In genomic region chr1:54225378-54225777, GRCh38 we compare ENCODE assay signal across 28 cellular contexts. TPM values are rescaled to one million over a fixed set of nuclear protein-coding genes. Genes with fewer than 3 reads are reported as not detected.
DNase-seq lines count a peak whose midpoint lies in the region; ATAC-seq, FAIRE-seq and TF ChIP-seq lines count a peak whose summit lies in the region.
"Had no signal": no experiment of that assay in that cellular context is flagged by ENCODE, and none has a peak within 500 bp of the region (broad histone marks: within the 10 kb centered on the region; RNA-seq: fewer than 3 reads in every experiment).

No MANE protein-coding gene starts in this region.

- H3K9me3 ChIP-seq in endothelial cell of umbilical vein (replicated peaks; ENCODE audit: control insufficient read depth, insufficient read depth, low read length) (no peaks in the 10 kb centered on the region), PC-9 (ENCODE audit: insufficient read depth, low read depth) (no peaks in the 10 kb centered on the region)
- H3K9me3 ChIP-seq: ascending aorta, tibial nerve had no signal

- peaks cover 36% of the 10 kb centered on the region for H3K36me3 Mint-ChIP-seq in activated CD8-positive, alpha-beta T cell treated with anti-CD3 and anti-CD28 coated beads, Interleukin-2, amount 10 ng/mL, durations not matched to agents 7 days and 5 days (ENCODE audit: low read depth)
- peaks cover 6% of the 10 kb centered on the region for H3K36me3 Mint-ChIP-seq in activated CD8-positive, alpha-beta T cell treated with anti-CD3 and anti-CD28 coated beads for 36 hours (ENCODE audit: low read depth)
- H3K36me3 Mint-ChIP-seq in GM23338 (ENCODE audit: low read depth) (peaks cover 17% of the 10 kb centered on the region), osteocyte (ENCODE audit: unreplicated experiment) (peaks cover 2% of the 10 kb centered on the region)
- H3K36me3 Mint-ChIP-seq: naive B cell had no signal

- H3K79me2 ChIP-seq in GM23338 (replicated peaks; ENCODE audit: insufficient read depth), result no peaks in the 10 kb centered on the region
- no peaks in the 10 kb centered on the region for H3K79me2 ChIP-seq in endothelial cell of umbilical vein (ENCODE audit: control insufficient read depth, insufficient read depth, low read length)
- no peaks in the 10 kb centered on the region for H3K79me2 ChIP-seq in PC-9 (ENCODE audit: low read depth)
- H3K79me2 ChIP-seq: parathyroid adenoma had no signal

- no peak for ATAC-seq in activated CD8-positive, alpha-beta T cell treated with anti-CD3 and anti-CD28 coated beads, Interleukin-2, amount 10 ng/mL, durations not matched to agents 7 days and 5 days
- ATAC-seq in activated CD8-positive, alpha-beta T cell treated with anti-CD3 and anti-CD28 coated beads for 36 hours, result no peak
- ATAC-seq in GM23338, result no peak
- ATAC-seq: right cardiac atrium had no signal

- H3K36me3 ChIP-seq in GM23338 (ENCODE audit: insufficient read depth) (no peaks in the 10 kb centered on the region), endothelial cell of umbilical vein (ENCODE audit: control insufficient read depth in 2 of 2, extremely low read depth in 1 of 2, insufficient read depth in 2 of 2, low read length in 2 of 2) (peaks cover 3 to 11% of the 10 kb centered on the region in 2 experiments), PC-9 (ENCODE audit: low read depth) (no peaks in the 10 kb centered on the region)

- H3K9me2 ChIP-seq in GM23338 (ENCODE audit: insufficient read depth), result no peaks in the 10 kb centered on the region
- no peaks in the 10 kb centered on the region for H3K9me2 ChIP-seq in PC-9 (ENCODE audit: insufficient read depth)

- no peaks in the 10 kb centered on the region; the same call in 1 of the 2 replicates for H3K4me1 ChIP-seq in GM23338 (ENCODE audit: insufficient read depth)
- H3K4me1 ChIP-seq in endothelial cell of umbilical vein (ENCODE audit: control insufficient read depth, extremely low read depth, insufficient read depth, low read length), result no peaks in the 10 kb centered on the region
- H3K4me1 ChIP-seq in PC-9 (replicated peaks; ENCODE audit: insufficient read depth), result 0 out of 2 replicates have a peak, but pooled peaks cover 5% of the 10 kb centered on the region

- H4K20me1 ChIP-seq in GM23338 (replicated peaks; ENCODE audit: insufficient read depth) (peaks cover 5% of the 10 kb centered on the region; the same call in 1 of the 2 replicates), endothelial cell of umbilical vein (replicated peaks; ENCODE audit: control insufficient read depth, extremely low read depth, insufficient read depth, low read length) (no peaks in the 10 kb centered on the region), PC-9 (ENCODE audit: insufficient read depth) (no peaks in the 10 kb centered on the region)

- H2AFZ ChIP-seq in GM23338 (no peak overlapping the region), endothelial cell of umbilical vein (ENCODE audit: low read depth, low read length) (no peak overlapping the region), PC-9 (no peak overlapping the region)
- H2AFZ ChIP-seq: parathyroid adenoma had no signal

- H3K4me3 Mint-ChIP-seq in activated CD8-positive, alpha-beta T cell treated with anti-CD3 and anti-CD28 coated beads, Interleukin-2, amount 10 ng/mL, durations not matched to agents 7 days and 5 days, result no peak overlapping the region
- H3K4me3 Mint-ChIP-seq in activated CD8-positive, alpha-beta T cell treated with anti-CD3 and anti-CD28 coated beads for 36 hours, result no peak overlapping the region
- H3K4me3 Mint-ChIP-seq in GM23338, result no peak overlapping the region
- H3K4me3 Mint-ChIP-seq in osteocyte (ENCODE audit: unreplicated experiment), result no peak overlapping the region
- H3K4me3 Mint-ChIP-seq: activated naive CD4-positive, alpha-beta T cell treated with anti-CD3 and anti-CD28 coated beads, Interleukin-2, amount 50 U/mL, for 24 hours; B cell; naive B cell had no signal

- H3K27ac Mint-ChIP-seq in activated CD8-positive, alpha-beta T cell treated with anti-CD3 and anti-CD28 coated beads, Interleukin-2, amount 10 ng/mL, durations not matched to agents 7 days and 5 days, result peak overlapping the region; percentile 2
- H3K27ac Mint-ChIP-seq in activated CD8-positive, alpha-beta T cell treated with anti-CD3 and anti-CD28 coated beads for 36 hours, result no peak overlapping the region
- H3K27ac Mint-ChIP-seq in GM23338 (peak overlapping the region; percentile 41; the same call in 1 of the 2 replicates), osteocyte (ENCODE audit: unreplicated experiment) (peak overlapping the region; percentile 56)
- H3K27ac Mint-ChIP-seq: activated naive CD4-positive, alpha-beta T cell treated with anti-CD3 and anti-CD28 coated beads, Interleukin-2, amount 50 U/mL, for 24 hours; B cell had no signal

- H3K27ac ChIP-seq in GM23338 (ENCODE audit: low read depth), result no peak overlapping the region
- no peak overlapping the region for H3K27ac ChIP-seq in endothelial cell of umbilical vein (ENCODE audit: insufficient read depth, low read depth, low read length)
- no peak overlapping the region for H3K27ac ChIP-seq in PC-9
- H3K27ac ChIP-seq: ascending aorta, parathyroid adenoma, RWPE1 had no signal

- CTCF ChIA-PET in activated CD8-positive, alpha-beta T cell treated with anti-CD3 and anti-CD28 coated beads, Interleukin-2, amount 10 ng/mL, durations not matched to agents 7 days and 5 days (lab: Charles Lee), result no interaction called here
- CTCF ChIA-PET in activated CD8-positive, alpha-beta T cell treated with anti-CD3 and anti-CD28 coated beads for 36 hours (lab: Charles Lee), result no interaction called here
- CTCF ChIA-PET in endothelial cell of umbilical vein (lab: Charles Lee) (no interaction called here), PC-9 (lab: Charles Lee) (no interaction called here)

- no peak for FAIRE-seq in endothelial cell of umbilical vein (lab: Jason Lieb, UNC)

- no peak overlapping the region for H3K9ac ChIP-seq in endothelial cell of umbilical vein (replicated peaks; ENCODE audit: extremely low read depth, insufficient read depth, low read length)
- H3K9ac ChIP-seq: parathyroid adenoma had no signal

- H3K9me1 ChIP-seq in endothelial cell of umbilical vein (replicated peaks; ENCODE audit: control insufficient read depth, extremely low read depth, insufficient read depth, low read length), result no peaks in the 10 kb centered on the region

- TF ChIP-seq POLR2A in endothelial cell of umbilical vein (IDR thresholded peaks at IDR 0.05; ENCODE audit: low read depth, low read length), result no peak

- TSS peak; percentile 51 for BruUV-seq in endothelial cell of umbilical vein (replicated peaks; lab: Mats Ljungman, UMichigan)
- BruUV-seq in PC-9 (replicated peaks; lab: Mats Ljungman, UMichigan), result no TSS peak

- no peaks in the 10 kb centered on the region for H3K27me3 ChIP-seq in GM23338 (ENCODE audit: insufficient read depth)
- no peaks in the 10 kb centered on the region for H3K27me3 ChIP-seq in endothelial cell of umbilical vein (ENCODE audit: control insufficient read depth in 2 of 2, insufficient read depth in 2 of 2, low read length in 2 of 2)
- no peaks in the 10 kb centered on the region for H3K27me3 ChIP-seq in PC-9 (ENCODE audit: insufficient read depth, low read depth)
- H3K27me3 ChIP-seq: ascending aorta, dorsolateral prefrontal cortex, tibial nerve had no signal

- intact Hi-C loops in activated CD8-positive, alpha-beta T cell treated with anti-CD3 and anti-CD28 coated beads for 36 hours (cut with micrococcal nuclease), result no loop called here
- intact Hi-C loops in endothelial cell of umbilical vein (cut with micrococcal nuclease) (no loop called here), PC-9 (cut with micrococcal nuclease; ENCODE audit: unreplicated experiment) (loop anchor here (5.0 kb wide), 1 partner anchor 262 kb away; no protein-coding TSS in a partner anchor)

- POLR2A ChIA-PET in activated CD8-positive, alpha-beta T cell treated with anti-CD3 and anti-CD28 coated beads, Interleukin-2, amount 10 ng/mL, durations not matched to agents 7 days and 5 days (lab: Charles Lee), result no interaction called here
- POLR2A ChIA-PET in activated CD8-positive, alpha-beta T cell treated with anti-CD3 and anti-CD28 coated beads for 36 hours (lab: Charles Lee), result no interaction called here
- POLR2A ChIA-PET in endothelial cell of umbilical vein (lab: Charles Lee) (no interaction called here), PC-9 (lab: Charles Lee; ENCODE audit: unreplicated experiment) (no interaction called here)

- H3K4me2 ChIP-seq in GM23338 (no peak overlapping the region), endothelial cell of umbilical vein (ENCODE audit: insufficient read depth, low read length) (no peak overlapping the region), PC-9 (no peak overlapping the region)

- H3K4me1 Mint-ChIP-seq in activated CD8-positive, alpha-beta T cell treated with anti-CD3 and anti-CD28 coated beads, Interleukin-2, amount 10 ng/mL, durations not matched to agents 7 days and 5 days (ENCODE audit: low read depth), result peaks cover 24% of the 10 kb centered on the region
- H3K4me1 Mint-ChIP-seq in activated CD8-positive, alpha-beta T cell treated with anti-CD3 and anti-CD28 coated beads for 36 hours (ENCODE audit: low read depth), result peaks cover 20% of the 10 kb centered on the region
- H3K4me1 Mint-ChIP-seq in GM23338 (peaks cover 45% of the 10 kb centered on the region), osteocyte (ENCODE audit: unreplicated experiment) (peaks cover 40% of the 10 kb centered on the region)
- H3K4me1 Mint-ChIP-seq: B cell had no signal

- TF ChIP-seq CTCF in activated CD8-positive, alpha-beta T cell treated with anti-CD3 and anti-CD28 coated beads for 36 hours (IDR thresholded peaks at IDR 0.05), result no peak
- TF ChIP-seq CTCF in GM23338 (conservative IDR thresholded peaks at IDR 0.05; ENCODE audit: low read depth in 2 of 2), result no peak
- no peak for TF ChIP-seq CTCF in endothelial cell of umbilical vein (IDR thresholded peaks at IDR 0.05; ENCODE audit: extremely low read depth in 1 of 2, insufficient read depth in 1 of 2, low read depth in 1 of 2, low read length in 2 of 2)
- TF ChIP-seq CTCF in osteocyte (IDR thresholded peaks at IDR 0.05), result no peak
- TF ChIP-seq CTCF in PC-9 (conservative IDR thresholded peaks at IDR 0.05), result no peak

- H3K9me3 Mint-ChIP-seq in activated CD8-positive, alpha-beta T cell treated with anti-CD3 and anti-CD28 coated beads, Interleukin-2, amount 10 ng/mL, durations not matched to agents 7 days and 5 days (ENCODE audit: insufficient read depth), result no peaks in the 10 kb centered on the region
- H3K9me3 Mint-ChIP-seq in activated CD8-positive, alpha-beta T cell treated with anti-CD3 and anti-CD28 coated beads for 36 hours, result no peaks in the 10 kb centered on the region
- H3K9me3 Mint-ChIP-seq in GM23338 (no peaks in the 10 kb centered on the region), osteocyte (ENCODE audit: unreplicated experiment) (no peaks in the 10 kb centered on the region)
- H3K9me3 Mint-ChIP-seq: activated naive CD4-positive, alpha-beta T cell treated with anti-CD3 and anti-CD28 coated beads, Interleukin-2, amount 50 U/mL, for 24 hours; naive B cell had no signal

- dilution Hi-C loops in endothelial cell of umbilical vein (cut with MboI; ENCODE audit: extremely low pct_ligation_motif_present, low sequenced_read_pairs), result no loop called here

- DNase-seq in activated CD8-positive, alpha-beta T cell treated with anti-CD3 and anti-CD28 coated beads, Interleukin-2, amount 10 ng/mL, durations not matched to agents 7 days and 5 days, result no peak
- DNase-seq in activated CD8-positive, alpha-beta T cell treated with anti-CD3 and anti-CD28 coated beads for 36 hours, result no peak
- DNase-seq in GM23338 (ENCODE audit: low spot score), result no peak
- no peak for DNase-seq in endothelial cell of umbilical vein (ENCODE audit: low read depth, low spot score)
- DNase-seq in osteocyte (ENCODE audit: extremely low spot score, unreplicated experiment), result no peak
- no peak for DNase-seq in CD1c-positive myeloid dendritic cell (ENCODE audit: extremely low spot score)
- DNase-seq in cerebellum (ENCODE audit: low spot score), result no peak
- no peak for DNase-seq in PC-9
- DNase-seq: activated CD4-positive, CD25-positive, alpha-beta regulatory T cell; central memory CD4-positive, alpha-beta T cell; COR-L47; DND-41; dorsolateral prefrontal cortex; H7; IMR-90; islet precursor cell; naive B cell; NCI-H1694; NCI-H446 treated with DMSO at 0.1 percent for 48 hours; NCI-H82; stimulated activated CD4-positive, alpha-beta T cell treated with anti-CD3 and anti-CD28 coated beads, Interleukin-2, amount 100 ng/mL, for 24 hours had no signal

- H3F3A ChIP-seq in GM23338 (replicated peaks; ENCODE audit: low read depth), result no peaks in the 10 kb centered on the region
- H3F3A ChIP-seq in PC-9 (ENCODE audit: insufficient read depth, low read depth), result no peaks in the 10 kb centered on the region

- H3K27me3 Mint-ChIP-seq in activated CD8-positive, alpha-beta T cell treated with anti-CD3 and anti-CD28 coated beads, Interleukin-2, amount 10 ng/mL, durations not matched to agents 7 days and 5 days (ENCODE audit: low read depth), result no peaks in the 10 kb centered on the region
- no peaks in the 10 kb centered on the region for H3K27me3 Mint-ChIP-seq in activated CD8-positive, alpha-beta T cell treated with anti-CD3 and anti-CD28 coated beads for 36 hours
- H3K27me3 Mint-ChIP-seq in GM23338 (ENCODE audit: insufficient read depth, low read depth, poor library complexity) (peaks cover 28% of the 10 kb centered on the region), osteocyte (ENCODE audit: unreplicated experiment) (no peaks in the 10 kb centered on the region)
- H3K27me3 Mint-ChIP-seq: activated naive CD4-positive, alpha-beta T cell treated with anti-CD3 and anti-CD28 coated beads, Interleukin-2, amount 50 U/mL, for 24 hours; B cell; naive B cell had no signal

- H3K4me3 ChIP-seq in GM23338 (no peak overlapping the region), endothelial cell of umbilical vein (replicated peaks in 1 of 3; ENCODE audit: insufficient read depth in 1 of 3, low read depth in 1 of 3, low read length in 3 of 3) (no peak overlapping the region), PC-9 (no peak overlapping the region)
- H3K4me3 ChIP-seq: ascending aorta, dorsolateral prefrontal cortex, tibial nerve had no signal

RNA-seq across cellular contexts. Expression of gene MRPL37, which starts 25.4 kb away (rescaled TPM):
- 100 to 1,000 TPM; 115 TPM for total RNA-seq in activated CD8-positive, alpha-beta T cell treated with anti-CD3 and anti-CD28 coated beads, Interleukin-2, amount 10 ng/mL, durations not matched to agents 7 days and 5 days
- total RNA-seq in activated CD8-positive, alpha-beta T cell treated with anti-CD3 and anti-CD28 coated beads for 36 hours, result 100 to 1,000 TPM; 194 to 198 TPM
- 121 and 155 TPM in 2 replicates for total RNA-seq in GM23338 (2014; rRNA removed; shearing (Covaris generic))
- polyA plus RNA-seq in GM23338 (2016; fragmentation: Nextera tagmentation; extraction: Ambion mirVana) (130 and 131 TPM in 2 replicates), endothelial cell of umbilical vein (35.4 and 45.0 TPM in 2 replicates)
- total RNA-seq in endothelial cell of umbilical vein (109 TPM in 2 replicates), osteocyte (73.7 and 78.2 TPM in 2 replicates), cerebellum (22.3 TPM), PC-9 (2021) (180 and 198 TPM in 2 replicates)
- polyA plus RNA-seq in endothelial cell of umbilical vein (2011; cell fraction: cytosol; rRNA removed), result 33.5 and 43.8 TPM in 2 replicates
- 16.9 and 21.4 TPM in 2 replicates for polyA plus RNA-seq in endothelial cell of umbilical vein (2011; cell fraction: nucleus; rRNA removed)
- 105 and 129 TPM in 2 replicates for polyA plus RNA-seq in endothelial cell of umbilical vein (2012)
- polyA minus RNA-seq in endothelial cell of umbilical vein, result 23.6 and 28.8 TPM in 2 replicates
- polyA minus RNA-seq in endothelial cell of umbilical vein (2011; cell fraction: cytosol; rRNA and poly(A)+ RNA removed), result 28.7 TPM
- polyA minus RNA-seq in endothelial cell of umbilical vein (2011; cell fraction: nucleus; rRNA and poly(A)+ RNA removed), result 9.7 and 10.9 TPM in 2 replicates

RNA-seq across cellular contexts. Expression of gene CYB5RL, which starts 25.5 kb away (rescaled TPM):
- total RNA-seq in activated CD8-positive, alpha-beta T cell treated with anti-CD3 and anti-CD28 coated beads, Interleukin-2, amount 10 ng/mL, durations not matched to agents 7 days and 5 days, result 10 to 100 TPM; 13.1 to 15.5 TPM
- 10 to 100 TPM; 11.4 to 12.6 TPM for total RNA-seq in activated CD8-positive, alpha-beta T cell treated with anti-CD3 and anti-CD28 coated beads for 36 hours
- 8.4 and 11.5 TPM in 2 replicates for total RNA-seq in GM23338 (2014; rRNA removed; shearing (Covaris generic))
- polyA plus RNA-seq in GM23338 (2016; fragmentation: Nextera tagmentation; extraction: Ambion mirVana) (5.9 and 6.4 TPM in 2 replicates), endothelial cell of umbilical vein (5.8 and 5.9 TPM in 2 replicates)
- total RNA-seq in endothelial cell of umbilical vein (8.6 and 9.6 TPM in 2 replicates), osteocyte (10.7 and 12.4 TPM in 2 replicates), cerebellum (5.7 TPM), PC-9 (2021) (6.5 and 6.7 TPM in 2 replicates)
- 5.2 TPM in 2 replicates for polyA plus RNA-seq in endothelial cell of umbilical vein (2011; cell fraction: cytosol; rRNA removed)
- polyA plus RNA-seq in endothelial cell of umbilical vein (2011; cell fraction: nucleus; rRNA removed), result 9.7 and 11.0 TPM in 2 replicates
- 3.0 and 3.8 TPM in 2 replicates for polyA plus RNA-seq in endothelial cell of umbilical vein (2012)
- 5.7 and 11.0 TPM in 2 replicates for polyA minus RNA-seq in endothelial cell of umbilical vein
- 3.0 TPM for polyA minus RNA-seq in endothelial cell of umbilical vein (2011; cell fraction: cytosol; rRNA and poly(A)+ RNA removed)
- 3.6 and 6.2 TPM in 2 replicates for polyA minus RNA-seq in endothelial cell of umbilical vein (2011; cell fraction: nucleus; rRNA and poly(A)+ RNA removed)
